8 cellular contexts compared by ENCODE assay signal in genomic region chr9:128370752-128371621, GRCh38. TPM values are rescaled to one million over a fixed set of nuclear protein-coding genes. Genes with fewer than 3 reads are reported as not detected.
DNase-seq lines count a peak whose midpoint lies in the region; ATAC-seq, FAIRE-seq and TF ChIP-seq lines count a peak whose summit lies in the region.

Gene URM1 (plus strand): TSS chr9:128371374. CDS start chr9:128371381, 7 bp downstream.

- intact Hi-C loops in activated T-helper 2 cell treated with anti-CD3 and anti-CD28 coated beads, Interferon-gamma antibody, Interleukin-2, Interleukin-4, amounts not matched to agents 10 μg/mL and 5 μg/mL and 100 μg/mL, durations not matched to agents 14 hours and 24 hours and 36 hours (cut with micrococcal nuclease): loop anchor here (1.0 kb wide), 1 partner anchor 49 kb away; the partner anchor contains the start of genes COQ4 and TRUB2
- intact Hi-C loops in natural killer cell (cut with micrococcal nuclease): loop anchor here (1.0 kb wide), 1 partner anchor 49 kb away; the partner anchor contains the start of genes COQ4 and TRUB2

- H3K79me2 ChIP-seq in Loucy (ENCODE audit: insufficient read depth, low read length): peaks cover 46% of the 10 kb centered on the region

- H3K4me3 Mint-ChIP-seq in activated T-helper 2 cell treated with anti-CD3 and anti-CD28 coated beads, Interferon-gamma antibody, Interleukin-2, Interleukin-4, amounts not matched to agents 10 μg/mL and 5 μg/mL and 100 μg/mL, durations not matched to agents 14 hours and 24 hours and 36 hours (ENCODE audit: low read depth): peak within 1 kb of the TSS; percentile 95
- H3K4me3 Mint-ChIP-seq in natural killer cell: peak within 1 kb of the TSS; percentile 96

- H3K4me1 ChIP-seq in Loucy (ENCODE audit: insufficient read depth, low read length, poor library complexity, severe bottlenecking) (peaks cover 14% of the 10 kb centered on the region), RWPE2 (ENCODE audit: insufficient read depth, poor library complexity, severe bottlenecking) (peaks cover 3% of the 10 kb centered on the region)

- H3K27me3 ChIP-seq in Loucy (ENCODE audit: insufficient read depth, low read length, poor library complexity, severe bottlenecking) (no peaks in the 10 kb centered on the region), RWPE2 (ENCODE audit: insufficient read depth, poor library complexity, severe bottlenecking) (no peaks in the 10 kb centered on the region)

- no peaks in the 10 kb centered on the region for H4K20me1 ChIP-seq in Loucy (ENCODE audit: insufficient read depth, low read length, poor library complexity, severe bottlenecking)

- H3K4me3 ChIP-seq in Loucy (ENCODE audit: low read length, poor library complexity, severe bottlenecking) (peak within 1 kb of the TSS; percentile 90), RWPE2 (ENCODE audit: severe bottlenecking) (peak within 1 kb of the TSS; percentile 58), fibroblast of mammary gland (ENCODE audit: control insufficient read depth, low read depth, low read length) (peak within 1 kb of the TSS; percentile 99)

- H3K4me2 ChIP-seq in Loucy (ENCODE audit: low read depth, low read length, poor library complexity, severe bottlenecking): peak within 1 kb of the TSS; percentile 88

- H3K9me3 ChIP-seq in Loucy (ENCODE audit: insufficient read depth, low read depth, low read length) (no peaks in the 10 kb centered on the region), RWPE2 (ENCODE audit: severe bottlenecking) (no peaks in the 10 kb centered on the region)

- no peaks in the 10 kb centered on the region for H3K36me3 ChIP-seq in Loucy (ENCODE audit: insufficient read depth, low read length)
- H3K36me3 ChIP-seq in RWPE2 (ENCODE audit: low read depth): peaks cover 8% of the 10 kb centered on the region; the same call in 1 of the 2 replicates

- peak within 1 kb of the TSS; percentile 92 for H2AFZ ChIP-seq in Loucy (ENCODE audit: low read length)

- peaks cover 31% of the 10 kb centered on the region for H3K36me3 Mint-ChIP-seq in activated T-helper 2 cell treated with anti-CD3 and anti-CD28 coated beads, Interferon-gamma antibody, Interleukin-2, Interleukin-4, amounts not matched to agents 10 μg/mL and 5 μg/mL and 100 μg/mL, durations not matched to agents 14 hours and 24 hours and 36 hours (ENCODE audit: low read depth)
- no peaks in the 10 kb centered on the region for H3K36me3 Mint-ChIP-seq in natural killer cell

- no peak for FAIRE-seq in H54 (lab: Jason Lieb, UNC)

- H3K9me3 Mint-ChIP-seq in activated T-helper 2 cell treated with anti-CD3 and anti-CD28 coated beads, Interferon-gamma antibody, Interleukin-2, Interleukin-4, amounts not matched to agents 10 μg/mL and 5 μg/mL and 100 μg/mL, durations not matched to agents 14 hours and 24 hours and 36 hours: no peaks in the 10 kb centered on the region
- H3K9me3 Mint-ChIP-seq in natural killer cell: no peaks in the 10 kb centered on the region

- peak within 1 kb of the TSS; percentile 82 for H3K27ac Mint-ChIP-seq in activated T-helper 2 cell treated with anti-CD3 and anti-CD28 coated beads, Interferon-gamma antibody, Interleukin-2, Interleukin-4, amounts not matched to agents 10 μg/mL and 5 μg/mL and 100 μg/mL, durations not matched to agents 14 hours and 24 hours and 36 hours
- peak within 1 kb of the TSS; percentile 96 to 99 for H3K27ac Mint-ChIP-seq in natural killer cell

- peak; percentile 25; the same call in 1 of the 2 replicates for TF ChIP-seq CTCF in Loucy (conservative IDR thresholded peaks at IDR 0.05; ENCODE audit: low read length)
- peak; percentile 17 for TF ChIP-seq CTCF in RWPE2 (IDR thresholded peaks at IDR 0.05; ENCODE audit: poor library complexity, severe bottlenecking)
- no peak for TF ChIP-seq CTCF in fibroblast of mammary gland (conservative IDR thresholded peaks at IDR 0.05; ENCODE audit: control insufficient read depth, insufficient read depth, low read depth, low read length)
- TF ChIP-seq CTCF in natural killer cell (IDR thresholded peaks at IDR 0.05): no peak

- ATAC-seq in RWPE2 (ENCODE audit: low read depth): peak; percentile 93
- ATAC-seq in natural killer cell: peak; percentile 94 to 99 (median 96)

- H3F3A ChIP-seq in Loucy (ENCODE audit: low read depth): no peaks in the 10 kb centered on the region

- H3K4me1 Mint-ChIP-seq in activated T-helper 2 cell treated with anti-CD3 and anti-CD28 coated beads, Interferon-gamma antibody, Interleukin-2, Interleukin-4, amounts not matched to agents 10 μg/mL and 5 μg/mL and 100 μg/mL, durations not matched to agents 14 hours and 24 hours and 36 hours (ENCODE audit: low read depth): peaks cover 29% of the 10 kb centered on the region
- peaks cover 29 to 30% of the 10 kb centered on the region in 2 donors for H3K4me1 Mint-ChIP-seq in natural killer cell

- H3K9me2 ChIP-seq in Loucy (replicated peaks; ENCODE audit: low read depth, low read length): no peaks in the 10 kb centered on the region

- TF ChIP-seq POLR2A in H54 (IDR thresholded peaks at IDR 0.05; ENCODE audit: low read depth, low read length): peak; percentile 87

- H3K27me3 Mint-ChIP-seq in activated T-helper 2 cell treated with anti-CD3 and anti-CD28 coated beads, Interferon-gamma antibody, Interleukin-2, Interleukin-4, amounts not matched to agents 10 μg/mL and 5 μg/mL and 100 μg/mL, durations not matched to agents 14 hours and 24 hours and 36 hours (ENCODE audit: low read depth): no peaks in the 10 kb centered on the region
- H3K27me3 Mint-ChIP-seq in natural killer cell (ENCODE audit: low read depth in 2 of 2): peaks cover 0 to 2% of the 10 kb centered on the region in 2 donors

- peak; percentile 98 for DNase-seq in EL
- peak; percentile 99 for DNase-seq in H54 (ENCODE audit: insufficient read length, low spot score)
- DNase-seq in RWPE2 (ENCODE audit: low spot score): peak; percentile 95
- peak; percentile 96 for DNase-seq in activated T-helper 2 cell treated with anti-CD3 and anti-CD28 coated beads, Interferon-gamma antibody, Interleukin-2, Interleukin-4, amounts not matched to agents 10 μg/mL and 5 μg/mL and 100 μg/mL, durations not matched to agents 14 hours and 24 hours and 36 hours (ENCODE audit: low spot score)
- peak; percentile 93 for DNase-seq in fibroblast of mammary gland (ENCODE audit: low read depth)
- DNase-seq in natural killer cell: peak; percentile 95
- DNase-seq in stimulated activated naive CD4-positive, alpha-beta T cell (lab: John Stamatoyannopoulos, UW): peak; percentile 91 to 96 (median 94)

- H3K9ac ChIP-seq in Loucy (ENCODE audit: low read depth, low read length, poor library complexity, severe bottlenecking): peak within 1 kb of the TSS; percentile 81

- H3K27ac ChIP-seq in RWPE2 (ENCODE audit: poor library complexity, severe bottlenecking): peak within 1 kb of the TSS; percentile 62

RNA-seq across cellular contexts. Expression of gene URM1, which starts in this region (rescaled TPM):
- total RNA-seq in activated T-helper 2 cell treated with anti-CD3 and anti-CD28 coated beads, Interferon-gamma antibody, Interleukin-2, Interleukin-4, amounts not matched to agents 10 μg/mL and 5 μg/mL and 100 μg/mL, durations not matched to agents 14 hours and 24 hours and 36 hours: 78.6 and 78.7 TPM in 2 replicates
- total RNA-seq in natural killer cell: 10 to 100 TPM; 39.4 to 47.8 (median 46.7) TPM

Comparison
In these comparisons a context has a peak if more than half of its experiments do, and no peak if none do; other contexts are left out.
1. Peak in every context shown above with its lines: DNase-seq, ATAC-seq, H3K4me3 ChIP-seq and H3K27ac ChIP-seq.
2. CTCF ChIP-seq: peak in Loucy (single experiment) and RWPE2 (single experiment); none in fibroblast of mammary gland (single experiment) and natural killer cell (single experiment).